ENCODE assay signal across 12 cellular contexts in the genomic region with DNA sequence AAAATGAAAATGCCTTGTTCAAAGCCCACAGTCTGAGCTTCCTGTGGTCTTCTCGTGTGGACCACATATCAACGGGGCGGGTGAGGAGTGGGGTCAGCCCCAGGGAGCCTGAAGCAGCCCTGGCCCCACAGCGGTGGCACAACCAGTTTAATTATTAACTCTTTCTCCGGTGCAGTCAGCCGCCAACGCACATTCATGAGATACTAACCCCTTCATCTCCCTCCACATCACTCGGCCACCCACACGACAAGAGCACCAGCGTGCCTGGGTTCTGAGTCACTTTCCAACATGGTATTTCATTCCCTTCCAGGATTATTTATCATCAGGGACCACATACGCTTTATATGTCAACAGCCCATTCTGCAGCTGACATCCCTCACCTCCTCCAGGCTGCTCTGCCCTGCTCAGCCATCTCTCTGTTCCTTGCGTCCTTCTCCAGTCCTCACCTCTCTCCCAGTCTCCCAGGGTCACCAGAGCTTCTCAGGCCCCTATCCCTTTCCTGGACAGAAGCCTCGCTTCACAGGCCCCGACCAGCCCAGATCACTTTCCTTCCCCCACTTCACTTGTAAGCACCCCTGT. TPM values are rescaled to one million over a fixed set of nuclear protein-coding genes. Genes with fewer than 3 reads are reported as not detected.
DNase-seq lines count a peak whose midpoint lies in the region.
"Had no signal": no experiment of that assay in that cellular context is flagged by ENCODE, and none has a peak within 500 bp of the region (broad histone marks: within the 10 kb centered on the region; RNA-seq: fewer than 3 reads in every experiment).

No MANE protein-coding gene starts in this region.

- no peak overlapping the region for H3K14ac ChIP-seq in trophoblast cell (ENCODE audit: low read length)

- no peak overlapping the region for H3K4me2 ChIP-seq in trophoblast cell (ENCODE audit: low read length)
- H3K4me2 ChIP-seq: KMS-11 had no signal

- H3K9me3 ChIP-seq in trophoblast cell (ENCODE audit: insufficient read depth, low read depth, low read length) = no peaks in the 10 kb centered on the region

- H3K9ac ChIP-seq in trophoblast cell (ENCODE audit: low read length) = no peak overlapping the region
- H3K9ac ChIP-seq: KMS-11 had no signal

- H2AK5ac ChIP-seq in trophoblast cell (ENCODE audit: low read length) = no peak overlapping the region

- no peak overlapping the region for H4K91ac ChIP-seq in trophoblast cell (ENCODE audit: low read depth, low read length)

- no peak overlapping the region for H3K4ac ChIP-seq in trophoblast cell (ENCODE audit: low read depth, low read length)

- H3K79me2 ChIP-seq in trophoblast cell (ENCODE audit: control insufficient read depth, insufficient read depth, low read length, poor library complexity) = no peaks in the 10 kb centered on the region

- H3K4me1 ChIP-seq in trophoblast cell (ENCODE audit: control insufficient read depth in 1 of 2, insufficient read depth in 2 of 2, low read length in 2 of 2) = peaks cover 8 to 16% of the 10 kb centered on the region in 2 experiments

- H3K27ac ChIP-seq in epithelial cell of prostate (no peak overlapping the region), trophoblast cell (ENCODE audit: low read depth, low read length) (no peak overlapping the region)
- H3K27ac ChIP-seq: KMS-11 had no signal

- H2BK12ac ChIP-seq in trophoblast cell (ENCODE audit: low read length) = no peak overlapping the region

- peak; percentile 96 for DNase-seq in Caki2 (ENCODE audit: low read depth)
- DNase-seq in LoVo (ENCODE audit: low spot score) = peak; percentile 83
- DNase-seq in epithelial cell of prostate (ENCODE audit: low read depth, low spot score) = peak; percentile 3
- peak; percentile 76 for DNase-seq in non-pigmented ciliary epithelial cell (ENCODE audit: low read depth)
- DNase-seq in trophoblast cell = no peak
- no peak for DNase-seq in HUDEP-2 (lab: John Stamatoyannopoulos, UW; ENCODE audit: unreplicated experiment in 76 of 76)
- DNase-seq in C1 segment of cervical spinal cord (lab: John Stamatoyannopoulos, UW) = no peak
- no peak for DNase-seq in NK-92 treated with Interleukin-12 subunit alpha and Interleukin-12 subunit beta, amount 100 ng/mL, for 24 hours (lab: John Stamatoyannopoulos, UW)
- DNase-seq: cortex of kidney, H9 had no signal

- H4K8ac ChIP-seq in trophoblast cell (ENCODE audit: low read depth, low read length) = no peak overlapping the region

- H3K18ac ChIP-seq in trophoblast cell (ENCODE audit: low read length) = no peak overlapping the region

- in situ Hi-C loops in Caki2 (cut with HindIII; ENCODE audit: low pct_unique_long_range_greater_than_20kb, low sequenced_read_pairs) = no loop called here

- peaks cover 4% of the 10 kb centered on the region for H3K79me1 ChIP-seq in trophoblast cell (ENCODE audit: low read length)

- H2BK5ac ChIP-seq in trophoblast cell (ENCODE audit: low read depth, low read length, poor library complexity) = no peak overlapping the region

- H2BK120ac ChIP-seq in trophoblast cell (ENCODE audit: insufficient read depth, low read length, poor library complexity) = no peak overlapping the region

- no CpG with 5 or more reads among the region's 14 CpGs for WGBS in trophoblast cell (ENCODE audit: extremely low coverage, insufficient coverage, insufficient read length)

- no peak overlapping the region for H4K12ac ChIP-seq in trophoblast cell (ENCODE audit: low read depth, low read length)

- no peaks in the 10 kb centered on the region for H3K27me3 ChIP-seq in trophoblast cell (ENCODE audit: insufficient read depth, low read length)

- no peak overlapping the region for H2AFZ ChIP-seq in trophoblast cell (ENCODE audit: insufficient read depth, low read length, poor library complexity)

- no peaks in the 10 kb centered on the region for H3K36me3 ChIP-seq in trophoblast cell (ENCODE audit: control insufficient read depth in 1 of 2, insufficient read depth in 2 of 2, low read length in 2 of 2)

- H3K23ac ChIP-seq in trophoblast cell (ENCODE audit: low read length) = no peak overlapping the region

- H3K4me3 ChIP-seq in trophoblast cell (ENCODE audit: low read depth, low read length) = no peak overlapping the region
- H3K4me3 ChIP-seq: lung had no signal

RNA-seq across cellular contexts. Expression of gene ID2, which starts 48.0 kb away (rescaled TPM):
- total RNA-seq in Caki2 (2014; rRNA removed; shearing (Covaris generic); ENCODE audit: low replicate concordance) = 65.9 and 90.3 TPM in 2 replicates
- 277 and 280 TPM in 2 replicates for polyA plus RNA-seq in trophoblast cell (2013)

Comparison
In these comparisons a context has a peak if more than half of its experiments do, and no peak if none do; other contexts are left out.
1. DNase-seq: peak in Caki2 (single experiment), LoVo (single experiment), epithelial cell of prostate (single experiment) and non-pigmented ciliary epithelial cell (single experiment); none in trophoblast cell (0 of 2), HUDEP-2 (0 of 76), C1 segment of cervical spinal cord (0 of 14) and NK-92 treated with Interleukin-12 subunit alpha and Interleukin-12 subunit beta, amount 100 ng/mL, for 24 hours (single experiment).